In the genomic region with DNA sequence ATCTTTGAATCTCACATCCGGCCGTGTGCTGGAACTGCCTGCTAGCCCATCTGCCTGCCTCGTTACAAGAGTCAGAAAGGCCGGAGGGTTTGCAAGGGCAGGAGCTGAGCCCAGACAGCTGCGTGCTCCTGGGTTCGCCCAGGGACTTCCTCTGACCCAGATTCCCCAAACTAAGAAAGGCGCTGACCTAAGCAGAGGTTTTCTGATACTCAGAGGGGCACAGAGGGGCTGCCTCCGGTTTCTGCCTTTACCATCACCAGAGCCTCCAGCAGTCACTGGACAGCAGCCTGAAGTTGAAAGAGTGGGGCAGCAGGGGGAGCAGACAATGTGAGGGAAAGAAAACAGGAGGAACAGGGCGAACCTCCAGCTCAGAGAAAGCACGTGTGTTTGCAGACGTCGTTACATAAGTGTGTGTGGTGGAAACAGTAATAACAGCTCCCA, we compare ENCODE assay signal across 11 cellular contexts. TPM values are rescaled to one million over a fixed set of nuclear protein-coding genes. Genes with fewer than 3 reads are reported as not detected.
DNase-seq lines count a peak whose midpoint lies in the region; ATAC-seq and TF ChIP-seq lines count a peak whose summit lies in the region.
"Had no signal": no experiment of that assay in that cellular context is flagged by ENCODE, and none has a peak within 500 bp of the region (broad histone marks: within the 10 kb centered on the region; RNA-seq: fewer than 3 reads in every experiment).

No MANE protein-coding gene starts in this region.

- H3K9me3 Mint-ChIP-seq in progenitor cell of endocrine pancreas (ENCODE audit: low read depth), result no peaks in the 10 kb centered on the region
- no peaks in the 10 kb centered on the region for H3K9me3 Mint-ChIP-seq in activated T-helper 2 cell treated with anti-CD3 and anti-CD28 coated beads, Interferon-gamma antibody, Interleukin-2, Interleukin-4, amounts not matched to agents 10 μg/mL and 5 μg/mL and 100 μg/mL, durations not matched to agents 14 hours and 24 hours and 36 hours

- H3K27ac ChIP-seq in PC-3 (ENCODE audit: low read length), result no peak overlapping the region

- H4K20me1 ChIP-seq in PC-3 (ENCODE audit: low read length), result no peaks in the 10 kb centered on the region

- H3K4me1 Mint-ChIP-seq in progenitor cell of endocrine pancreas (ENCODE audit: low read depth), result peaks cover 2% of the 10 kb centered on the region
- H3K4me1 Mint-ChIP-seq in activated T-helper 2 cell treated with anti-CD3 and anti-CD28 coated beads, Interferon-gamma antibody, Interleukin-2, Interleukin-4, amounts not matched to agents 10 μg/mL and 5 μg/mL and 100 μg/mL, durations not matched to agents 14 hours and 24 hours and 36 hours (ENCODE audit: low read depth), result no peaks in the 10 kb centered on the region
- H3K4me1 Mint-ChIP-seq: naive B cell had no signal

- H3K4me3 ChIP-seq in BJ (ENCODE audit: low read depth, low read length) (no peak overlapping the region), PC-3 (ENCODE audit: low read length) (no peak overlapping the region)

- intact Hi-C loops in left cardiac atrium (cut with DNase I) (no loop called here), PC-3 (cut with micrococcal nuclease) (no loop called here)
- intact Hi-C loops in activated T-helper 2 cell treated with anti-CD3 and anti-CD28 coated beads, Interferon-gamma antibody, Interleukin-2, Interleukin-4, amounts not matched to agents 10 μg/mL and 5 μg/mL and 100 μg/mL, durations not matched to agents 14 hours and 24 hours and 36 hours (cut with micrococcal nuclease), result no loop called here

- no peak overlapping the region for H2AFZ ChIP-seq in PC-3 (ENCODE audit: low read length)

- peaks cover 8% of the 10 kb centered on the region for H3K27me3 ChIP-seq in BJ (ENCODE audit: control insufficient read depth, insufficient read depth, low read length)
- H3K27me3 ChIP-seq in PC-3 (ENCODE audit: low read length), result no peaks in the 10 kb centered on the region

- H3K36me3 ChIP-seq in BJ (ENCODE audit: control insufficient read depth, insufficient read depth, low read length), result no peaks in the 10 kb centered on the region
- no peaks in the 10 kb centered on the region for H3K36me3 ChIP-seq in PC-3 (ENCODE audit: low read depth, low read length)

- no peaks in the 10 kb centered on the region for H3K4me1 ChIP-seq in PC-3 (ENCODE audit: insufficient read depth, low read length)

- H3K9me3 ChIP-seq in PC-3 (ENCODE audit: low read length), result no peaks in the 10 kb centered on the region

- DNase-seq in BJ (ENCODE audit: low read depth) (peak; percentile 16), anterior cingulate cortex (lab: John Stamatoyannopoulos, UW) (peak in 50 of 58 donors; percentile 15 to 73 (median 48)), left cardiac atrium (peak; percentile 47), progenitor cell of endocrine pancreas (ENCODE audit: low spot score, unreplicated experiment) (no peak), PC-3 (no peak), COLO829 (ENCODE audit: low spot score) (no peak), NK-92 (lab: John Stamatoyannopoulos, UW; ENCODE audit: unreplicated experiment) (no peak)
- no peak for DNase-seq in activated T-helper 2 cell treated with anti-CD3 and anti-CD28 coated beads, Interferon-gamma antibody, Interleukin-2, Interleukin-4, amounts not matched to agents 10 μg/mL and 5 μg/mL and 100 μg/mL, durations not matched to agents 14 hours and 24 hours and 36 hours (ENCODE audit: low spot score)
- DNase-seq: activated CD4-positive, alpha-beta T cell treated with anti-CD3 and anti-CD28 coated beads for 48 hours; naive B cell; NK-92 treated with Interleukin-12 subunit alpha and Interleukin-12 subunit beta, amount 100 ng/mL, for 24 hours had no signal

- H3K4me3 Mint-ChIP-seq in progenitor cell of endocrine pancreas (ENCODE audit: low read depth), result no peak overlapping the region
- H3K4me3 Mint-ChIP-seq in activated T-helper 2 cell treated with anti-CD3 and anti-CD28 coated beads, Interferon-gamma antibody, Interleukin-2, Interleukin-4, amounts not matched to agents 10 μg/mL and 5 μg/mL and 100 μg/mL, durations not matched to agents 14 hours and 24 hours and 36 hours (ENCODE audit: low read depth), result no peak overlapping the region
- H3K4me3 Mint-ChIP-seq: naive B cell had no signal

- no peaks in the 10 kb centered on the region for H3K27me3 Mint-ChIP-seq in progenitor cell of endocrine pancreas
- H3K27me3 Mint-ChIP-seq in activated T-helper 2 cell treated with anti-CD3 and anti-CD28 coated beads, Interferon-gamma antibody, Interleukin-2, Interleukin-4, amounts not matched to agents 10 μg/mL and 5 μg/mL and 100 μg/mL, durations not matched to agents 14 hours and 24 hours and 36 hours (ENCODE audit: low read depth), result peaks cover under 1% of the 10 kb centered on the region

- H3K9ac ChIP-seq in PC-3 (ENCODE audit: low read length), result no peak overlapping the region

- H3K27ac Mint-ChIP-seq in progenitor cell of endocrine pancreas, result no peak overlapping the region
- H3K27ac Mint-ChIP-seq in activated T-helper 2 cell treated with anti-CD3 and anti-CD28 coated beads, Interferon-gamma antibody, Interleukin-2, Interleukin-4, amounts not matched to agents 10 μg/mL and 5 μg/mL and 100 μg/mL, durations not matched to agents 14 hours and 24 hours and 36 hours, result no peak overlapping the region

- H3K79me2 ChIP-seq in PC-3 (ENCODE audit: low read length), result no peaks in the 10 kb centered on the region

- H3K4me2 ChIP-seq in PC-3 (ENCODE audit: low read length), result no peak overlapping the region

- no peaks in the 10 kb centered on the region for H3K9me2 ChIP-seq in PC-3 (replicated peaks; ENCODE audit: low read length)

- no peaks in the 10 kb centered on the region for H3F3A ChIP-seq in PC-3 (ENCODE audit: low read length, unreplicated experiment)

- no peaks in the 10 kb centered on the region for H3K36me3 Mint-ChIP-seq in progenitor cell of endocrine pancreas (ENCODE audit: insufficient read depth)
- H3K36me3 Mint-ChIP-seq in activated T-helper 2 cell treated with anti-CD3 and anti-CD28 coated beads, Interferon-gamma antibody, Interleukin-2, Interleukin-4, amounts not matched to agents 10 μg/mL and 5 μg/mL and 100 μg/mL, durations not matched to agents 14 hours and 24 hours and 36 hours (ENCODE audit: low read depth), result no peaks in the 10 kb centered on the region

- CTCF ChIA-PET in BJ (lab: Yijun Ruan, JAX), result interaction anchor here (0.8 to 5.8 kb wide), 8 partner anchors 9 to 306 kb away, joined by 3 to 39 read pairs (median 5); no protein-coding TSS in a partner anchor
- CTCF ChIA-PET in PC-3 (lab: Charles Lee), result interaction anchor here (0.9 kb wide), 1 partner anchor 72 kb away, joined by 3 read pairs; no protein-coding TSS in a partner anchor

- POLR2A ChIA-PET in BJ (lab: Charles Lee) (no interaction called here), PC-3 (lab: Charles Lee; ENCODE audit: unreplicated experiment) (no interaction called here)

- TF ChIP-seq CTCF in BJ (IDR thresholded peaks at IDR 0.05; ENCODE audit: insufficient read depth, low read depth, low read length), result peak; percentile 48
- peak; percentile 45 for TF ChIP-seq CTCF in progenitor cell of endocrine pancreas (IDR thresholded peaks at IDR 0.05; ENCODE audit: unreplicated experiment)
- TF ChIP-seq CTCF in PC-3 (conservative IDR thresholded peaks at IDR 0.05; ENCODE audit: low read depth, low read length), result no peak; the same call in 1 of the 2 replicates

- ATAC-seq in left cardiac atrium, result peak; percentile 80 to 93
- no peak for ATAC-seq in PC-3

- BruUV-seq in PC-3 (replicated peaks; lab: Mats Ljungman, UMichigan), result no TSS peak

RNA-seq across cellular contexts. Expression of a gene that starts 33.4 kb away (rescaled TPM):
- 13.8 and 17.4 TPM in 2 replicates for polyA plus RNA-seq in BJ (2011; rRNA removed)
- polyA minus RNA-seq in BJ (2011; rRNA and poly(A)+ RNA removed), result 10.1 and 12.9 TPM in 2 replicates
- total RNA-seq in left cardiac atrium (10 to 100 TPM in 1 of 2 donors, 1 to 10 TPM in 1; 4.2 to 13.5 TPM), progenitor cell of endocrine pancreas (14.3 and 14.4 TPM in 2 replicates), PC-3 (2014; rRNA removed) (22.8 and 46.6 TPM in 2 replicates)
- 46.1 and 46.5 TPM in 2 replicates for total RNA-seq in activated T-helper 2 cell treated with anti-CD3 and anti-CD28 coated beads, Interferon-gamma antibody, Interleukin-2, Interleukin-4, amounts not matched to agents 10 μg/mL and 5 μg/mL and 100 μg/mL, durations not matched to agents 14 hours and 24 hours and 36 hours

Comparison
In these comparisons a context has a peak if more than half of its experiments do, and no peak if none do; other contexts are left out.
1. DNase-seq: peak in BJ (single experiment), anterior cingulate cortex (50 of 58) and left cardiac atrium (single experiment); none in progenitor cell of endocrine pancreas (single experiment), PC-3 (single experiment), activated T-helper 2 cell treated with anti-CD3 and anti-CD28 coated beads, Interferon-gamma antibody, Interleukin-2, Interleukin-4, amounts not matched to agents 10 μg/mL and 5 μg/mL and 100 μg/mL, durations not matched to agents 14 hours and 24 hours and 36 hours (single experiment), COLO829 (single experiment) and NK-92 (single experiment).